Comparison of ENCODE assay signal across 9 cellular contexts in the genomic region with DNA sequence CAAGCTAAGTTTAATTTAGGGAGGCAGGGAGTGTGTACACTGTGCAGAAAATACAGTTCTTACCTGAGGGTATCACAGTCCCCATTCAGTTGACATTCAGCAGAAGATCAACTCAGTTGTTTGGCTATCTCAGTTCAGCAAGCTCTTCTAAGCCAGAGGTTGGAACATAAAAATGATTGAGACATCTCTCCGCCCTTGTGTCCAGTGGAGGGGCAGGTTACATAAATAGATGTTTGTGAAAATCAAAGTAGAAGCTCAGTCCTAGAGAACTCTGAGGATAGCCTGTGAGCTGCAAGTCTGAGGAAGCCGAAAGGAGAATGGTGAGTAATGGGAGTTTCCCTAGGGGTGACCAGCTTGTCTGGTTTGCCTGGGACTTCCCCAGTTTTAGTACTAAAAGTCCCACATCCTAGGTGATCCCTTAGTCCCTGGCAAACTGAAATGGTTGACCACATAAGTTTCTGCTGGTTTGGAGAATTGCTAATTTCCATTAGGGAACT.
DNase-seq lines count a peak whose midpoint lies in the region; ATAC-seq and TF ChIP-seq lines count a peak whose summit lies in the region.
"Had no signal": no experiment of that assay in that cellular context is flagged by ENCODE, and none has a peak within 500 bp of the region (broad histone marks: within the 10 kb centered on the region; RNA-seq: fewer than 3 reads in every experiment).

No MANE protein-coding gene starts in this region.

- H3K9me3 ChIP-seq in RWPE2 (ENCODE audit: severe bottlenecking) = no peaks in the 10 kb centered on the region

- intact Hi-C loops in sciatic nerve (cut with DNase I) (no loop called here), Right ventricle myocardium inferior (cut with DNase I) (no loop called here)

- peak; percentile 97 for ATAC-seq in HG02642 (IDR thresholded peaks at IDR 0.05; ENCODE audit: poor library complexity, unreplicated experiment)
- ATAC-seq in RWPE2 (ENCODE audit: low read depth) = peak; percentile 74
- ATAC-seq in sciatic nerve = peak; percentile 72
- ATAC-seq in Right ventricle myocardium inferior = no peak

- no peaks in the 10 kb centered on the region for H3K4me1 ChIP-seq in RWPE2 (ENCODE audit: insufficient read depth, poor library complexity, severe bottlenecking)

- H3K4me3 ChIP-seq in RWPE2 (ENCODE audit: severe bottlenecking) = no peak overlapping the region

- no peak overlapping the region for H3K27ac ChIP-seq in RWPE2 (ENCODE audit: poor library complexity, severe bottlenecking)

- no peaks in the 10 kb centered on the region for H3K27me3 ChIP-seq in RWPE2 (ENCODE audit: insufficient read depth, poor library complexity, severe bottlenecking)

- TF ChIP-seq CTCF in RWPE2 (IDR thresholded peaks at IDR 0.05; ENCODE audit: poor library complexity, severe bottlenecking) = no peak

- H3K36me3 ChIP-seq in RWPE2 (ENCODE audit: low read depth) = no peaks in the 10 kb centered on the region

- peak; percentile 11 to 20 for DNase-seq in activated CD4-positive, alpha-beta T cell treated with anti-CD3 and anti-CD28 coated beads for 4 hours
- no peak for DNase-seq in activated CD4-positive, alpha-beta T cell treated with anti-CD3 and anti-CD28 coated beads, Interleukin-2, amount 50 U/mL, for 1 hour
- DNase-seq in RWPE2 (ENCODE audit: low spot score) = no peak
- DNase-seq in sciatic nerve (ENCODE audit: low spot score) = no peak
- DNase-seq in Right ventricle myocardium inferior (ENCODE audit: missing footprints) = no peak
- no peak for DNase-seq in HPDE6-E6E7 (ENCODE audit: extremely low spot score)
- DNase-seq in SKM-1 treated with dmso at 0.1 percent for 144 hours (lab: John Stamatoyannopoulos, UW; ENCODE audit: unreplicated experiment) = no peak
- DNase-seq: NCI-H510A treated with DMSO at 0.1 percent for 48 hours had no signal

Comparison
In these comparisons a context has a peak if more than half of its experiments do, and no peak if none do; other contexts are left out.
1. DNase-seq: peak in activated CD4-positive, alpha-beta T cell treated with anti-CD3 and anti-CD28 coated beads for 4 hours (2 of 2); none in activated CD4-positive, alpha-beta T cell treated with anti-CD3 and anti-CD28 coated beads, Interleukin-2, amount 50 U/mL, for 1 hour (single experiment), RWPE2 (single experiment), sciatic nerve (single experiment), Right ventricle myocardium inferior (single experiment), HPDE6-E6E7 (single experiment) and SKM-1 treated with dmso at 0.1 percent for 144 hours (single experiment).